Comparison of ENCODE assay signal across 2 cellular contexts in the genomic region with DNA sequence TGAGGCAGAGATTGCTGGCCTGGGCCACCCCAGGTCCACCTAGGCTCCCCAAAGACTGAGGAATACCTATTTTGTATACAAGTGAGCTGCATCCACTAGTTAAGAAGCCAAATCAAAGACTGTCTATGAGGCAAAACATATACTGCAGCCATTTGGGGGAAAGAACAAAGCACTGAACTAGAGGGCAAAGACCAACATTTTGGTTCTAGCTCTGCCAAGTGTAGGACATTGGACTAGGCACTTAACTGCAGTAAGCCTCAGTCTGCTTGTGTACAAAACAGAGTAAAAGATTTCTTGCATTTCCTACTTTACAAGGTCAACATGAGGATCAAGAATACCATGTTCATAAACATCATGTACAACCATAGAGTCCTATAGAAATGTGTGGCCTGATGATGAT.
TF ChIP-seq lines count a peak whose summit lies in the region.

No MANE protein-coding gene starts in this region.

TF ChIP-seq in liver, 16 proteins besides CTCF, POLR2A, EP300 and RAD21 (continued from another document):
- TF ChIP-seq, protein P1, sequence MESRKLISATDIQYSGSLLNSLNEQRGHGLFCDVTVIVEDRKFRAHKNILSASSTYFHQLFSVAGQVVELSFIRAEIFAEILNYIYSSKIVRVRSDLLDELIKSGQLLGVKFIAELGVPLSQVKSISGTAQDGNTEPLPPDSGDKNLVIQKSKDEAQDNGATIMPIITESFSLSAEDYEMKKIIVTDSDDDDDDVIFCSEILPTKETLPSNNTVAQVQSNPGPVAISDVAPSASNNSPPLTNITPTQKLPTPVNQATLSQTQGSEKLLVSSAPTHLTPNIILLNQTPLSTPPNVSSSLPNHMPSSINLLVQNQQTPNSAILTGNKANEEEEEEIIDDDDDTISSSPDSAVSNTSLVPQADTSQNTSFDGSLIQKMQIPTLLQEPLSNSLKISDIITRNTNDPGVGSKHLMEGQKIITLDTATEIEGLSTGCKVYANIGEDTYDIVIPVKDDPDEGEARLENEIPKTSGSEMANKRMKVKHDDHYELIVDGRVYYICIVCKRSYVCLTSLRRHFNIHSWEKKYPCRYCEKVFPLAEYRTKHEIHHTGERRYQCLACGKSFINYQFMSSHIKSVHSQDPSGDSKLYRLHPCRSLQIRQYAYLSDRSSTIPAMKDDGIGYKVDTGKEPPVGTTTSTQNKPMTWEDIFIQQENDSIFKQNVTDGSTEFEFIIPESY (IDR thresholded peaks at IDR 0.05): no peak
- TF ChIP-seq HNF4A (conservative IDR thresholded peaks at IDR 0.05) (peak; percentile 70 to 79), RXRA (IDR thresholded peaks at IDR 0.05) (peak in 1 of 2 donors; percentile 39)
- TF ChIP-seq, protein P2, sequence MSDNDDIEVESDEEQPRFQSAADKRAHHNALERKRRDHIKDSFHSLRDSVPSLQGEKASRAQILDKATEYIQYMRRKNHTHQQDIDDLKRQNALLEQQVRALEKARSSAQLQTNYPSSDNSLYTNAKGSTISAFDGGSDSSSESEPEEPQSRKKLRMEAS (IDR thresholded peaks at IDR 0.05): peak; percentile 23

TF ChIP-seq in HepG2, 621 proteins besides CTCF, POLR2A, EP300 and RAD21 (continued from another document):
- TF ChIP-seq, protein P3, sequence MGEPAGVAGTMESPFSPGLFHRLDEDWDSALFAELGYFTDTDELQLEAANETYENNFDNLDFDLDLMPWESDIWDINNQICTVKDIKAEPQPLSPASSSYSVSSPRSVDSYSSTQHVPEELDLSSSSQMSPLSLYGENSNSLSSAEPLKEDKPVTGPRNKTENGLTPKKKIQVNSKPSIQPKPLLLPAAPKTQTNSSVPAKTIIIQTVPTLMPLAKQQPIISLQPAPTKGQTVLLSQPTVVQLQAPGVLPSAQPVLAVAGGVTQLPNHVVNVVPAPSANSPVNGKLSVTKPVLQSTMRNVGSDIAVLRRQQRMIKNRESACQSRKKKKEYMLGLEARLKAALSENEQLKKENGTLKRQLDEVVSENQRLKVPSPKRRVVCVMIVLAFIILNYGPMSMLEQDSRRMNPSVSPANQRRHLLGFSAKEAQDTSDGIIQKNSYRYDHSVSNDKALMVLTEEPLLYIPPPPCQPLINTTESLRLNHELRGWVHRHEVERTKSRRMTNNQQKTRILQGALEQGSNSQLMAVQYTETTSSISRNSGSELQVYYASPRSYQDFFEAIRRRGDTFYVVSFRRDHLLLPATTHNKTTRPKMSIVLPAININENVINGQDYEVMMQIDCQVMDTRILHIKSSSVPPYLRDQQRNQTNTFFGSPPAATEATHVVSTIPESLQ (CRISPR knock-in tag; conservative IDR thresholded peaks at IDR 0.05): no peak
- TF ChIP-seq ARNT2 (CRISPR knock-in tag; IDR thresholded peaks at IDR 0.05; ENCODE audit: low read depth): no peak
- no peak for TF ChIP-seq ZNF326 (CRISPR knock-in tag; IDR thresholded peaks at IDR 0.05; ENCODE audit: borderline replicate concordance)
- TF ChIP-seq, protein P4, sequence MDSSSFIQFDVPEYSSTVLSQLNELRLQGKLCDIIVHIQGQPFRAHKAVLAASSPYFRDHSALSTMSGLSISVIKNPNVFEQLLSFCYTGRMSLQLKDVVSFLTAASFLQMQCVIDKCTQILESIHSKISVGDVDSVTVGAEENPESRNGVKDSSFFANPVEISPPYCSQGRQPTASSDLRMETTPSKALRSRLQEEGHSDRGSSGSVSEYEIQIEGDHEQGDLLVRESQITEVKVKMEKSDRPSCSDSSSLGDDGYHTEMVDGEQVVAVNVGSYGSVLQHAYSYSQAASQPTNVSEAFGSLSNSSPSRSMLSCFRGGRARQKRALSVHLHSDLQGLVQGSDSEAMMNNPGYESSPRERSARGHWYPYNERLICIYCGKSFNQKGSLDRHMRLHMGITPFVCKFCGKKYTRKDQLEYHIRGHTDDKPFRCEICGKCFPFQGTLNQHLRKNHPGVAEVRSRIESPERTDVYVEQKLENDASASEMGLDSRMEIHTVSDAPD (CRISPR knock-in tag; IDR thresholded peaks at IDR 0.05): no peak
- no peak for TF ChIP-seq ZFP1 (CRISPR knock-in tag; IDR thresholded peaks at IDR 0.05)
- no peak for TF ChIP-seq KLF6 (CRISPR knock-in tag; IDR thresholded peaks at IDR 0.05)
- TF ChIP-seq, protein P5, sequence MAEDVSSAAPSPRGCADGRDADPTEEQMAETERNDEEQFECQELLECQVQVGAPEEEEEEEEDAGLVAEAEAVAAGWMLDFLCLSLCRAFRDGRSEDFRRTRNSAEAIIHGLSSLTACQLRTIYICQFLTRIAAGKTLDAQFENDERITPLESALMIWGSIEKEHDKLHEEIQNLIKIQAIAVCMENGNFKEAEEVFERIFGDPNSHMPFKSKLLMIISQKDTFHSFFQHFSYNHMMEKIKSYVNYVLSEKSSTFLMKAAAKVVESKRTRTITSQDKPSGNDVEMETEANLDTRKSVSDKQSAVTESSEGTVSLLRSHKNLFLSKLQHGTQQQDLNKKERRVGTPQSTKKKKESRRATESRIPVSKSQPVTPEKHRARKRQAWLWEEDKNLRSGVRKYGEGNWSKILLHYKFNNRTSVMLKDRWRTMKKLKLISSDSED (CRISPR knock-in tag; IDR thresholded peaks at IDR 0.05): no peak
- no peak for TF ChIP-seq ZNF547 (CRISPR knock-in tag; IDR thresholded peaks at IDR 0.05)
- no peak for TF ChIP-seq RARA (CRISPR knock-in tag; IDR thresholded peaks at IDR 0.05)
- TF ChIP-seq ZNF564 (CRISPR knock-in tag; IDR thresholded peaks at IDR 0.05): no peak
- no peak for TF ChIP-seq RBM39 (IDR thresholded peaks at IDR 0.05; ENCODE audit: low read depth, low read length, poor library complexity, severe bottlenecking)
